ENCODE assay signal across 11 cellular contexts in the genomic region with DNA sequence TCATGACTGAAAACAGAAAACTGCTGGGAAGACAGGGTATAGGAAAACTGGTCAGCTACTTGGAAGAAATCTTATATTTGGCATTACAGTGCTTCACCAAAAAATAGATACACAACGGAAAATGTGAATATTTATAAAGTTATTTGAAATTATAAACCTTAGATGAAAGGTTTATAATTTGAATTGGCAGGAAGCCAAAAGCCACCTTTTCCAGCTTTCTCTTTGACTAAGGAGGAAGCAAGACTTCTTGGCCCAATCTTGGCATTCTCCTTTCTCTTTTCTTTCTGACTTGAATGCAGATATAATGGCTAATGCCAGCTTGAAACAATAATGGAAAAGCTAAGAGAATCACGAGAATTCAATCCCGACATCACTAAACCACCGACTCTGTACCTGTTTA.
"Had no signal": no experiment of that assay in that cellular context is flagged by ENCODE, and none has a peak within 500 bp of the region (broad histone marks: within the 10 kb centered on the region; RNA-seq: fewer than 3 reads in every experiment).

No MANE protein-coding gene starts in this region.

- H3K9me3 ChIP-seq: HAP-1 had no signal

- H2AFZ ChIP-seq: GM23248 had no signal

- FAIRE-seq: H1, H54 had no signal

- H3K9ac ChIP-seq: GM23248 had no signal

- H3K36me3 ChIP-seq: HAP-1 had no signal

- H3K4me3 ChIP-seq: GM23248, GM23338, HAP-1 had no signal

- DNase-seq: GM23248, GOT3, H7, H9, HCEC 1CT, HFFc6 had no signal

- H3K4me2 ChIP-seq: GM23338 had no signal

- H3K27ac ChIP-seq: GM23248 had no signal

- ATAC-seq: GM23338, HCT116 had no signal
